Comparison of ENCODE assay signal across 9 cellular contexts in the genomic region with DNA sequence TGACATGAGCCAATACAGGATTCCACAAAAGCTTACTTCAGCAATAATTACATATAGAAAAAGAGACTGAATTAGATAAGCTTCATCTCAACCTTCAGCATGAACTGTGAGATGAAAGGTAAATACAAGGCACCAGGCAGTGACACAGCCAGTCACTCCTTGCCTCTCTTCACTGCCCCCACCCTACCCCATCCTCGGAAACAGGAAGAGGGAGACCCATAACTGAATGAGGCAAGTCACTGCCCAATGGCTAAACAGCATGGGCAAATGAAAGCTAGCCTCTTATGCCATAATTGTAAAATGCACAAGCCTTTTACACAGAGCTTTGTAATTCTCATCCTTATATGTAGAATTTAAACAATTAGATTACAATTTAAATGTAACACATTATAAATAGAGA. TPM values are rescaled to one million over a fixed set of nuclear protein-coding genes. Genes with fewer than 3 reads are reported as not detected.
DNase-seq lines count a peak whose midpoint lies in the region; ATAC-seq and TF ChIP-seq lines count a peak whose summit lies in the region.
"Had no signal": no experiment of that assay in that cellular context is flagged by ENCODE, and none has a peak within 500 bp of the region (broad histone marks: within the 10 kb centered on the region; RNA-seq: fewer than 3 reads in every experiment).

No MANE protein-coding gene starts in this region.

- H3K4me3 Mint-ChIP-seq in endothelial cell (ENCODE audit: unreplicated experiment): peak overlapping the region; percentile 92

- H4K20me1 ChIP-seq in OCI-LY7 (ENCODE audit: insufficient read depth, low read length): no peaks in the 10 kb centered on the region

- no TSS peak for BruUV-seq in OCI-LY7 (replicated peaks; lab: Mats Ljungman, UMichigan)

- peaks cover 20% of the 10 kb centered on the region for H3K36me3 Mint-ChIP-seq in endothelial cell (ENCODE audit: low read depth, unreplicated experiment)

- TF ChIP-seq CTCF in OCI-LY7 (conservative IDR thresholded peaks at IDR 0.05; ENCODE audit: low read length) (no peak), endothelial cell (IDR thresholded peaks at IDR 0.05; ENCODE audit: unreplicated experiment) (no peak), tibial nerve (IDR thresholded peaks at IDR 0.05) (no peak)

- H3K79me2 ChIP-seq in OCI-LY7 (ENCODE audit: insufficient read depth, low read depth, low read length): peaks cover 36% of the 10 kb centered on the region; the same call in 1 of the 2 replicates

- H3K4me1 ChIP-seq in OCI-LY7 (ENCODE audit: insufficient read depth, low read length, poor library complexity, severe bottlenecking): peaks cover 16% of the 10 kb centered on the region
- peaks cover 15% of the 10 kb centered on the region for H3K4me1 ChIP-seq in skeletal muscle satellite cell (ENCODE audit: control insufficient read depth, insufficient read depth, low read length)
- H3K4me1 ChIP-seq in tibial nerve: peaks cover 0 to 42% (median 12%) of the 10 kb centered on the region in 4 donors

- peak; percentile 16 for DNase-seq in activated CD4-positive, alpha-beta T cell treated with anti-CD3 and anti-CD28 coated beads for 48 hours
- DNase-seq in activated CD4-positive, alpha-beta T cell treated with anti-CD3 and anti-CD28 coated beads for 1 hour: no peak
- DNase-seq in OCI-LY7 (ENCODE audit: low spot score) (peak; percentile 33), endothelial cell (ENCODE audit: low spot score) (no peak), tibial nerve (ENCODE audit: low spot score in 2 of 2) (no peak)
- DNase-seq: pancreas had no signal

- TF ChIP-seq EP300 in tibial nerve (IDR thresholded peaks at IDR 0.05): no peak

- H3K9me3 ChIP-seq in OCI-LY7 (ENCODE audit: low read length) (no peaks in the 10 kb centered on the region), skeletal muscle satellite cell (replicated peaks; ENCODE audit: low read length) (no peaks in the 10 kb centered on the region), tibial nerve (no peaks in the 10 kb centered on the region)
- H3K9me3 ChIP-seq: pancreas had no signal

- H3K27me3 Mint-ChIP-seq in endothelial cell (ENCODE audit: unreplicated experiment): peaks cover 3% of the 10 kb centered on the region

- no peak for TF ChIP-seq POLR2A in tibial nerve (IDR thresholded peaks at IDR 0.05)

- intact Hi-C loops in OCI-LY7 (cut with micrococcal nuclease; ENCODE audit: unreplicated experiment): no loop called here

- peaks cover 27% of the 10 kb centered on the region for H3K36me3 ChIP-seq in OCI-LY7 (ENCODE audit: insufficient read depth, low read length)
- peaks cover 12% of the 10 kb centered on the region for H3K36me3 ChIP-seq in skeletal muscle satellite cell (ENCODE audit: insufficient read depth, low read length)
- peaks cover 0 to 27% (median 0%) of the 10 kb centered on the region in 3 donors for H3K36me3 ChIP-seq in tibial nerve
- H3K36me3 ChIP-seq: pancreas had no signal

- no peaks in the 10 kb centered on the region for H3K9me3 Mint-ChIP-seq in endothelial cell (ENCODE audit: unreplicated experiment)

- POLR2A ChIA-PET in OCI-LY7 (lab: Charles Lee): no interaction called here

- no peak overlapping the region for H3K27ac Mint-ChIP-seq in endothelial cell (ENCODE audit: unreplicated experiment)

- H3K27me3 ChIP-seq in skeletal muscle satellite cell (ENCODE audit: control insufficient read depth, insufficient read depth, low read length) (no peaks in the 10 kb centered on the region), tibial nerve (no peaks in the 10 kb centered on the region)
- H3K27me3 ChIP-seq: pancreas had no signal

- H3K4me3 ChIP-seq in OCI-LY7 (ENCODE audit: low read depth, low read length, poor library complexity, severe bottlenecking) (peak overlapping the region; percentile 99), skeletal muscle satellite cell (ENCODE audit: low read length) (peak overlapping the region; percentile 80), tibial nerve (peak overlapping the region in 1 of 4 donors; percentile 87)

- ATAC-seq in GM21723 (IDR thresholded peaks at IDR 0.05; ENCODE audit: unreplicated experiment) (no peak), GM18907 (IDR thresholded peaks at IDR 0.05; ENCODE audit: unreplicated experiment) (no peak)
- ATAC-seq: pancreas had no signal

- H2AFZ ChIP-seq in OCI-LY7 (ENCODE audit: low read length): no peak overlapping the region

- H3K9me2 ChIP-seq in OCI-LY7 (ENCODE audit: insufficient read depth, low read length): no peaks in the 10 kb centered on the region

- H3K4me2 ChIP-seq in OCI-LY7 (ENCODE audit: low read length) (peak overlapping the region; percentile 91), skeletal muscle satellite cell (ENCODE audit: low read length) (peak overlapping the region; percentile 84)

- H3K4me1 Mint-ChIP-seq in endothelial cell (ENCODE audit: unreplicated experiment): peaks cover 18% of the 10 kb centered on the region

- H3K9ac ChIP-seq in skeletal muscle satellite cell (ENCODE audit: low read depth, low read length): peak overlapping the region; percentile 96

- H3K27ac ChIP-seq in OCI-LY7 (ENCODE audit: low read depth, low read length, poor library complexity, severe bottlenecking): no peak overlapping the region
- H3K27ac ChIP-seq in tibial nerve: peak overlapping the region in 1 of 4 donors; percentile 94

- 7 to 15% methylated on average over 1 of the region's 1 CpG for WGBS in tibial nerve, 2 donors

- CTCF ChIA-PET in OCI-LY7 (lab: Charles Lee; ENCODE audit: unreplicated experiment): interaction anchor here (0.6 kb wide), 1 partner anchor 84 kb away, joined by 4 read pairs; no protein-coding TSS in a partner anchor

RNA-seq across cellular contexts. Expression of gene ZNF160, which starts 1.7 kb away (rescaled TPM):
- 18.8 and 19.7 TPM in 2 replicates for total RNA-seq in OCI-LY7 (2014; rRNA removed; shearing (Covaris generic))
- 35.5 and 40.4 TPM in 2 replicates for total RNA-seq in OCI-LY7 (2022)
- total RNA-seq in endothelial cell (ENCODE audit: unreplicated experiment): 36.3 TPM
- 29.7 and 35.6 TPM in 2 replicates for total RNA-seq in skeletal muscle satellite cell (2012; rRNA removed)
- 10 to 100 TPM; 38.9 to 65.7 (median 45.4) TPM for total RNA-seq in tibial nerve

RNA-seq across cellular contexts. Expression of gene ZNF415, which starts 31.2 kb away (rescaled TPM):
- 0.18 and 0.63 TPM in 2 replicates for total RNA-seq in OCI-LY7 (2014; rRNA removed; shearing (Covaris generic))
- total RNA-seq in OCI-LY7 (2022) (0.51 and 0.89 TPM in 2 replicates), endothelial cell (ENCODE audit: unreplicated experiment) (8.7 TPM), tibial nerve (1 to 10 TPM; 4.5 to 9.8 (median 5.7) TPM)
- total RNA-seq in skeletal muscle satellite cell (2012; rRNA removed): 1.5 and 2.5 TPM in 2 replicates

RNA-seq across cellular contexts. Expression of gene ERVV-2, which starts 57.0 kb away (rescaled TPM):
- total RNA-seq in OCI-LY7 (2014; rRNA removed; shearing (Covaris generic)): not detected in 2 replicates
- total RNA-seq in OCI-LY7 (2022) (not detected in 2 replicates), endothelial cell (ENCODE audit: unreplicated experiment) (not detected), tibial nerve (not detected)
- not detected in 2 replicates for total RNA-seq in skeletal muscle satellite cell (2012; rRNA removed)
- total RNA-seq: pancreas had no signal

RNA-seq across cellular contexts. Expression of gene ZNF347, which starts 57.3 kb away (rescaled TPM):
- total RNA-seq in OCI-LY7 (2014; rRNA removed; shearing (Covaris generic)): 11.6 and 11.8 TPM in 2 replicates
- total RNA-seq in OCI-LY7 (2022): 13.9 and 15.6 TPM in 2 replicates
- total RNA-seq in endothelial cell (ENCODE audit: unreplicated experiment): 14.9 TPM
- 3.7 and 4.8 TPM in 2 replicates for total RNA-seq in skeletal muscle satellite cell (2012; rRNA removed)
- 10 to 100 TPM; 13.1 to 21.9 (median 16.2) TPM for total RNA-seq in tibial nerve

Comparison
In these comparisons a context has a peak if more than half of its experiments do, and no peak if none do; other contexts are left out.
1. DNase-seq: peak in activated CD4-positive, alpha-beta T cell treated with anti-CD3 and anti-CD28 coated beads for 48 hours (single experiment) and OCI-LY7 (single experiment); none in activated CD4-positive, alpha-beta T cell treated with anti-CD3 and anti-CD28 coated beads for 1 hour (single experiment), endothelial cell (single experiment) and tibial nerve (0 of 2).